Comparison of ENCODE assay signal across 12 cellular contexts in genomic region chr9:95088421-95089161, GRCh38.
DNase-seq lines count a peak whose midpoint lies in the region; ATAC-seq and TF ChIP-seq lines count a peak whose summit lies in the region.
"Had no signal": no experiment of that assay in that cellular context is flagged by ENCODE, and none has a peak within 500 bp of the region (broad histone marks: within the 10 kb centered on the region; RNA-seq: fewer than 3 reads in every experiment).

No MANE protein-coding gene starts in this region.

- TF ChIP-seq CTCF in Calu3 (IDR thresholded peaks at IDR 0.05; ENCODE audit: unreplicated experiment) (no peak), right lobe of liver (IDR thresholded peaks at IDR 0.05) (no peak), brain microvascular endothelial cell (IDR thresholded peaks at IDR 0.05; ENCODE audit: low read depth, low read length, missing control alignments) (no peak)

- H3K9me3 ChIP-seq in adipocyte (ENCODE audit: control insufficient read depth, low read length) (no peaks in the 10 kb centered on the region), right lobe of liver (no peaks in the 10 kb centered on the region), skeletal muscle satellite cell (replicated peaks; ENCODE audit: low read length) (no peaks in the 10 kb centered on the region)
- H3K9me3 ChIP-seq: adrenal gland had no signal

- no peak overlapping the region for H3K4me3 ChIP-seq in adipocyte (ENCODE audit: low read length)
- no peak overlapping the region for H3K4me3 ChIP-seq in right lobe of liver
- H3K4me3 ChIP-seq in skeletal muscle satellite cell (ENCODE audit: low read length), result no peak overlapping the region
- no peak overlapping the region for H3K4me3 ChIP-seq in brain microvascular endothelial cell (ENCODE audit: low read depth, low read length)
- H3K4me3 ChIP-seq: adrenal gland had no signal

- CTCF ChIA-PET in Calu3 (lab: Charles Lee), result no interaction called here

- peaks cover 22% of the 10 kb centered on the region for H3K4me1 ChIP-seq in adipocyte (ENCODE audit: control insufficient read depth, insufficient read depth, low read length)
- H3K4me1 ChIP-seq in right lobe of liver, result peaks cover 0 to 14% (median 0%) of the 10 kb centered on the region in 4 donors
- peaks cover 95% of the 10 kb centered on the region for H3K4me1 ChIP-seq in skeletal muscle satellite cell (ENCODE audit: control insufficient read depth, insufficient read depth, low read length)

- TF ChIP-seq POLR2A in right lobe of liver (IDR thresholded peaks at IDR 0.05), result no peak

- H3K27ac ChIP-seq in right lobe of liver, result peak overlapping the region in 1 of 3 donors; percentile 18
- no peak overlapping the region for H3K27ac ChIP-seq in brain microvascular endothelial cell
- H3K27ac ChIP-seq: HL-60 had no signal

- H3K27ac Mint-ChIP-seq in Calu3 (ENCODE audit: unreplicated experiment), result peak overlapping the region; percentile 58
- H3K27ac Mint-ChIP-seq: natural killer cell had no signal

- H3K4me1 Mint-ChIP-seq in Calu3 (ENCODE audit: low read depth, unreplicated experiment), result peaks cover 48% of the 10 kb centered on the region

- H3K4me2 ChIP-seq in skeletal muscle satellite cell (ENCODE audit: low read length), result peak overlapping the region; percentile 53

- H3K27me3 ChIP-seq in adipocyte (replicated peaks; ENCODE audit: control insufficient read depth, insufficient read depth, low read length), result no peaks in the 10 kb centered on the region
- no peaks in the 10 kb centered on the region for H3K27me3 ChIP-seq in right lobe of liver
- H3K27me3 ChIP-seq in skeletal muscle satellite cell (ENCODE audit: control insufficient read depth, insufficient read depth, low read length), result no peaks in the 10 kb centered on the region
- H3K27me3 ChIP-seq in brain microvascular endothelial cell (replicated peaks), result no peaks in the 10 kb centered on the region
- H3K27me3 ChIP-seq: adrenal gland had no signal

- intact Hi-C loops in Calu3 (cut with micrococcal nuclease; ENCODE audit: unreplicated experiment), result no loop called here
- intact Hi-C loops in right lobe of liver (cut with DNase I), result no loop called here

- H3K36me3 ChIP-seq in adipocyte (ENCODE audit: control insufficient read depth, insufficient read depth, low read length, severe bottlenecking), result peaks cover 36% of the 10 kb centered on the region
- H3K36me3 ChIP-seq in right lobe of liver, result peaks cover 0 to 32% (median 17%) of the 10 kb centered on the region in 4 donors
- peaks cover 56% of the 10 kb centered on the region for H3K36me3 ChIP-seq in skeletal muscle satellite cell (ENCODE audit: insufficient read depth, low read length)
- H3K36me3 ChIP-seq in brain microvascular endothelial cell (replicated peaks), result peaks cover 22% of the 10 kb centered on the region

- DNase-seq in Calu3, result no peak
- peak; percentile 39 for DNase-seq in adipocyte (ENCODE audit: low read depth)
- peak in 2 of 3 donors; percentile 43 to 53 for DNase-seq in right lobe of liver
- DNase-seq in brain microvascular endothelial cell, result no peak
- no peak for DNase-seq in NCI-H1930 (lab: John Stamatoyannopoulos, UW)
- DNase-seq: activated CD8-positive, alpha-beta memory T cell treated with anti-CD3 and anti-CD28 coated beads, Interleukin-2, amount 50 U/mL, for 48 hours; natural killer cell had no signal

- in situ Hi-C loops in brain microvascular endothelial cell (cut with HindIII; ENCODE audit: low pct_ligation_motif_present, low sequenced_read_pairs), result no loop called here

- H3K9me3 Mint-ChIP-seq in Calu3 (ENCODE audit: low read depth, unreplicated experiment), result no peaks in the 10 kb centered on the region
- H3K9me3 Mint-ChIP-seq: natural killer cell had no signal

- ATAC-seq in right lobe of liver (no peak), HG03571 (IDR thresholded peaks at IDR 0.05; ENCODE audit: unreplicated experiment) (no peak), HG03521 (IDR thresholded peaks at IDR 0.05; ENCODE audit: unreplicated experiment) (no peak)
- ATAC-seq: natural killer cell had no signal

- H3K27me3 Mint-ChIP-seq in Calu3 (ENCODE audit: unreplicated experiment), result no peaks in the 10 kb centered on the region

- WGBS in right lobe of liver (ENCODE audit: insufficient coverage, low coverage, low lambda C conversion rate, missing lambda C conversion rate), result 85% methylated on average over 9 of the region's 26 CpGs

- H3K36me3 Mint-ChIP-seq in Calu3 (ENCODE audit: insufficient read depth, unreplicated experiment), result peaks cover 87% of the 10 kb centered on the region
- H3K36me3 Mint-ChIP-seq: natural killer cell had no signal

- no peak overlapping the region for H3K4me3 Mint-ChIP-seq in Calu3 (ENCODE audit: low read depth, unreplicated experiment)
- H3K4me3 Mint-ChIP-seq: natural killer cell had no signal

- BruUV-seq in Calu3 (replicated peaks; lab: Mats Ljungman, UMichigan), result no TSS peak

- H3K9ac ChIP-seq in adipocyte (ENCODE audit: low read length) (no peak overlapping the region), skeletal muscle satellite cell (ENCODE audit: low read depth, low read length) (peak overlapping the region; percentile 77)

Comparison
In these comparisons a context has a peak if more than half of its experiments do, and no peak if none do; other contexts are left out.
1. DNase-seq: peak in adipocyte (single experiment) and right lobe of liver (2 of 3); none in Calu3 (single experiment), brain microvascular endothelial cell (single experiment) and NCI-H1930 (0 of 2).